10 cellular contexts compared by ENCODE assay signal in genomic region chr9:34190996-34191892, GRCh38. TPM values are rescaled to one million over a fixed set of nuclear protein-coding genes. Genes with fewer than 3 reads are reported as not detected.
DNase-seq lines count a peak whose midpoint lies in the region; ATAC-seq and TF ChIP-seq lines count a peak whose summit lies in the region.
"Had no signal": no experiment of that assay in that cellular context is flagged by ENCODE, and none has a peak within 500 bp of the region (broad histone marks: within the 10 kb centered on the region; RNA-seq: fewer than 3 reads in every experiment).

No MANE protein-coding gene starts in this region.

- no peak for DNase-seq in CD4-positive, CD25-positive, alpha-beta regulatory T cell
- DNase-seq in HCEC 1CT (peak; percentile 18), right lobe of liver (no peak), SHP77 treated with DMSO at 0.1 percent for 48 hours (lab: John Stamatoyannopoulos, UW) (no peak)
- DNase-seq: activated gamma-delta T cell treated with Interleukin-2 at 50 U/mL for 16 hours had no signal

- peak overlapping the region; percentile 14 for H3K27ac ChIP-seq in CD4-positive, CD25-positive, alpha-beta regulatory T cell (ENCODE audit: insufficient read depth, low read length, poor library complexity, severe bottlenecking)
- H3K27ac ChIP-seq in right lobe of liver = peak overlapping the region in 2 of 3 donors; percentile 27 to 54
- H3K27ac ChIP-seq: parathyroid adenoma had no signal

- peak; percentile 25 to 42 (median 39) for TF ChIP-seq CTCF in right lobe of liver (IDR thresholded peaks at IDR 0.05)

- H3K4me1 ChIP-seq in CD4-positive, CD25-positive, alpha-beta regulatory T cell (ENCODE audit: control insufficient read depth, insufficient read depth, low read length, poor library complexity, severe bottlenecking) = peaks cover 28% of the 10 kb centered on the region
- H3K4me1 ChIP-seq in right lobe of liver = peaks cover 0 to 45% (median 7%) of the 10 kb centered on the region in 4 donors

- H3K9me3 Mint-ChIP-seq in CD4-positive, CD25-positive, alpha-beta regulatory T cell = no peaks in the 10 kb centered on the region
- no peaks in the 10 kb centered on the region for H3K9me3 Mint-ChIP-seq in activated T-helper 17 cell treated with anti-CD3 and anti-CD28 coated beads, Interleukin-2, amount 50 U/mL, for 72 hours

- H3K36me3 Mint-ChIP-seq in CD4-positive, CD25-positive, alpha-beta regulatory T cell = peaks cover 19% of the 10 kb centered on the region
- peaks cover 28% of the 10 kb centered on the region for H3K36me3 Mint-ChIP-seq in activated T-helper 17 cell treated with anti-CD3 and anti-CD28 coated beads, Interleukin-2, amount 50 U/mL, for 72 hours (ENCODE audit: low read depth)

- ATAC-seq in CD4-positive, CD25-positive, alpha-beta regulatory T cell (ENCODE audit: low read depth in 2 of 2) = no peak
- no peak for ATAC-seq in activated T-helper 17 cell treated with anti-CD3 and anti-CD28 coated beads, Interleukin-2, amount 50 U/mL, for 72 hours (replicated peaks)
- peak; percentile 55 to 66 (median 58) for ATAC-seq in right lobe of liver
- ATAC-seq in HG02763 (IDR thresholded peaks at IDR 0.05; ENCODE audit: unreplicated experiment) = no peak
- ATAC-seq in HG02571 (IDR thresholded peaks at IDR 0.05; ENCODE audit: unreplicated experiment) = no peak
- ATAC-seq in GM18505 (IDR thresholded peaks at IDR 0.05; ENCODE audit: unreplicated experiment) = no peak

- TF ChIP-seq POLR2A in right lobe of liver (IDR thresholded peaks at IDR 0.05) = no peak
- TF ChIP-seq POLR2A in GM18505 (IDR thresholded peaks at IDR 0.05; ENCODE audit: borderline replicate concordance, extremely low read depth, insufficient read depth, insufficient read length) = no peak

- peak overlapping the region in 2 of 3 donors; percentile 67 to 80 for H3K27ac Mint-ChIP-seq in CD4-positive, CD25-positive, alpha-beta regulatory T cell
- H3K27ac Mint-ChIP-seq in activated T-helper 17 cell treated with anti-CD3 and anti-CD28 coated beads, Interleukin-2, amount 50 U/mL, for 72 hours = peak overlapping the region; percentile 14

- no peaks in the 10 kb centered on the region for H3K9me3 ChIP-seq in CD4-positive, CD25-positive, alpha-beta regulatory T cell (ENCODE audit: control insufficient read depth in 2 of 2, low read length in 2 of 2)
- no peaks in the 10 kb centered on the region for H3K9me3 ChIP-seq in right lobe of liver

- H3K27me3 Mint-ChIP-seq in CD4-positive, CD25-positive, alpha-beta regulatory T cell = no peaks in the 10 kb centered on the region
- no peaks in the 10 kb centered on the region for H3K27me3 Mint-ChIP-seq in activated T-helper 17 cell treated with anti-CD3 and anti-CD28 coated beads, Interleukin-2, amount 50 U/mL, for 72 hours

- H3K4me1 Mint-ChIP-seq in CD4-positive, CD25-positive, alpha-beta regulatory T cell = peaks cover 37 to 64% (median 47%) of the 10 kb centered on the region in 4 donors
- H3K4me1 Mint-ChIP-seq in activated T-helper 17 cell treated with anti-CD3 and anti-CD28 coated beads, Interleukin-2, amount 50 U/mL, for 72 hours = peaks cover 25% of the 10 kb centered on the region

- WGBS in right lobe of liver (ENCODE audit: insufficient coverage, low coverage, low lambda C conversion rate, missing lambda C conversion rate) = 33% methylated on average over 5 of the region's 5 CpGs

- H3K27me3 ChIP-seq in CD4-positive, CD25-positive, alpha-beta regulatory T cell (ENCODE audit: control insufficient read depth, insufficient read depth, low read length) = no peaks in the 10 kb centered on the region
- H3K27me3 ChIP-seq in right lobe of liver = no peaks in the 10 kb centered on the region

- peaks cover 7% of the 10 kb centered on the region for H3K36me3 ChIP-seq in CD4-positive, CD25-positive, alpha-beta regulatory T cell (ENCODE audit: control insufficient read depth, insufficient read depth, low read length)
- no peaks in the 10 kb centered on the region for H3K36me3 ChIP-seq in right lobe of liver

- H3K4me3 ChIP-seq in CD4-positive, CD25-positive, alpha-beta regulatory T cell (ENCODE audit: low read depth, low read length) = no peak overlapping the region
- H3K4me3 ChIP-seq in right lobe of liver = no peak overlapping the region

- H3K4me3 Mint-ChIP-seq in CD4-positive, CD25-positive, alpha-beta regulatory T cell = peak overlapping the region in 1 of 4 donors; percentile 42
- H3K4me3 Mint-ChIP-seq in activated T-helper 17 cell treated with anti-CD3 and anti-CD28 coated beads, Interleukin-2, amount 50 U/mL, for 72 hours = no peak overlapping the region

- intact Hi-C loops in right lobe of liver (cut with DNase I) = no loop called here

RNA-seq across cellular contexts. Expression of gene UBAP1, which starts 12.4 kb away (rescaled TPM):
- total RNA-seq in CD4-positive, CD25-positive, alpha-beta regulatory T cell = 70.7 TPM
- polyA plus RNA-seq in CD4-positive, CD25-positive, alpha-beta regulatory T cell = 10 to 100 TPM; 52.9 to 60.0 (median 55.4) TPM
- total RNA-seq in activated T-helper 17 cell treated with anti-CD3 and anti-CD28 coated beads, Interleukin-2, amount 50 U/mL, for 72 hours = 10 to 100 TPM; 39.7 to 46.5 TPM
- 10 to 100 TPM; 24.3 to 38.1 (median 29.7) TPM for total RNA-seq in right lobe of liver

Comparison
In these comparisons a context has a peak if more than half of its experiments do, and no peak if none do; other contexts are left out.
1. ATAC-seq: peak in right lobe of liver (4 of 4); none in CD4-positive, CD25-positive, alpha-beta regulatory T cell (0 of 2), activated T-helper 17 cell treated with anti-CD3 and anti-CD28 coated beads, Interleukin-2, amount 50 U/mL, for 72 hours (single experiment), HG02763 (single experiment), HG02571 (single experiment) and GM18505 (single experiment).